ENCODE assay signal across 1 cellular context in the genomic region with DNA sequence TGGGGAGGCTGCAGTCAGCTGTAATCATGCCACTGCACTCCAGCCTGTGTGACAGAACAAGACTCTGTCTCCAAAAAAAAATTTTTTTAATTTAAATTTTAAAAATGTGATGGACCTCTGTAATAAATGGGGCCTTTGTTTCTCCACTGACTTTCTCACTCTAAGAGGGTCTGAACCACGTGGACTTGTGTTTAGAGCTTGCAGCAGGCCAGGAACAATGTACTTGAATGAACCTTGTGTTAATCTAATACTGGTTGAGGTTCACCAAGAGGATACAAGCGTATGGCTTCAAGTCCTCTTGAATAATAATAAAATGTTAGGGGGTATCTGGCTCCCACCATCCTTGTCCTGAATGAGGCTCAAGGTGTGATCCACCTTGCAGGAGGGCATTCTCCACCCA.
TF ChIP-seq lines count a peak whose summit lies in the region.

No MANE protein-coding gene starts in this region.

TF ChIP-seq in H1, 55 proteins besides CTCF, POLR2A, EP300 and RAD21:
- TF ChIP-seq TCF12 (IDR thresholded peaks at IDR 0.05; ENCODE audit: low read depth, low read length) (no peak), SP4 (IDR thresholded peaks at IDR 0.05; ENCODE audit: low read length) (no peak), PHF8 (conservative IDR thresholded peaks at IDR 0.05; ENCODE audit: low read depth, low read length) (no peak), NRF1 (IDR thresholded peaks at IDR 0.05; ENCODE audit: low read depth, low read length) (no peak), ATF2 (IDR thresholded peaks at IDR 0.05; ENCODE audit: low read length) (no peak), SIRT6 (IDR thresholded peaks at IDR 0.05; ENCODE audit: low read length) (no peak), SIX5 (IDR thresholded peaks at IDR 0.05; ENCODE audit: low read depth, low read length) (no peak), SAP30 (IDR thresholded peaks at IDR 0.05; ENCODE audit: insufficient read depth, insufficient replicate concordance, low read length) (no peak), HDAC2 (IDR thresholded peaks at IDR 0.05; ENCODE audit: borderline replicate concordance in 1 of 2, low read depth in 2 of 2, low read length in 2 of 2) (no peak), SP2 (IDR thresholded peaks at IDR 0.05; ENCODE audit: low read length) (no peak), TBP (IDR thresholded peaks at IDR 0.05; ENCODE audit: low read depth, low read length) (no peak), RNF2 (IDR thresholded peaks at IDR 0.05; ENCODE audit: borderline replicate concordance, low read depth, low read length, missing control alignments, poor library complexity, severe bottlenecking) (no peak)
- TF ChIP-seq, protein P1, sequence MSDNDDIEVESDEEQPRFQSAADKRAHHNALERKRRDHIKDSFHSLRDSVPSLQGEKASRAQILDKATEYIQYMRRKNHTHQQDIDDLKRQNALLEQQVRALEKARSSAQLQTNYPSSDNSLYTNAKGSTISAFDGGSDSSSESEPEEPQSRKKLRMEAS (IDR thresholded peaks at IDR 0.05), result no peak
